ENCODE assay signal across 9 cellular contexts in genomic region chr11:8033312-8033715, GRCh38. TPM values are rescaled to one million over a fixed set of nuclear protein-coding genes. Genes with fewer than 3 reads are reported as not detected.
DNase-seq lines count a peak whose midpoint lies in the region; ATAC-seq and TF ChIP-seq lines count a peak whose summit lies in the region.
"Had no signal": no experiment of that assay in that cellular context is flagged by ENCODE, and none has a peak within 500 bp of the region (broad histone marks: within the 10 kb centered on the region; RNA-seq: fewer than 3 reads in every experiment).

No MANE protein-coding gene starts in this region.

- H3K4me3 ChIP-seq in coronary artery (no peak overlapping the region), lower leg skin (ENCODE audit: low read depth, poor library complexity, severe bottlenecking) (no peak overlapping the region)

- H3K4me3 Mint-ChIP-seq in activated CD4-positive, alpha-beta T cell treated with anti-CD3 and anti-CD28 coated beads for 36 hours = no peak overlapping the region

- no peak overlapping the region for H3K27ac Mint-ChIP-seq in activated CD4-positive, alpha-beta T cell treated with anti-CD3 and anti-CD28 coated beads for 36 hours

- POLR2A ChIA-PET in activated CD4-positive, alpha-beta T cell treated with anti-CD3 and anti-CD28 coated beads for 36 hours (lab: Charles Lee) = no interaction called here

- peak; percentile 93 for TF ChIP-seq CTCF in coronary artery (IDR thresholded peaks at IDR 0.05)
- peak in 1 of 3 donors; percentile 90 for TF ChIP-seq CTCF in lower leg skin (IDR thresholded peaks at IDR 0.05)

- peak; percentile 91 for ATAC-seq in HG02981 (IDR thresholded peaks at IDR 0.05; ENCODE audit: unreplicated experiment)
- peak; percentile 80 for ATAC-seq in activated CD4-positive, alpha-beta T cell treated with anti-CD3 and anti-CD28 coated beads for 36 hours

- H3K27me3 Mint-ChIP-seq in activated CD4-positive, alpha-beta T cell treated with anti-CD3 and anti-CD28 coated beads for 36 hours = peaks cover 20% of the 10 kb centered on the region

- 7 to 10% methylated on average over 9 of the region's 9 CpGs for WGBS in lower leg skin, 2 donors

- CTCF ChIA-PET in activated CD4-positive, alpha-beta T cell treated with anti-CD3 and anti-CD28 coated beads for 36 hours (lab: Charles Lee) = interaction anchor here (0.5 to 8.3 kb wide), 32 partner anchors 9 to 534 kb away, joined by 3 to 86 read pairs (median 5); partner anchors contain the start of gene EIF3F

- DNase-seq in SIG-M5 treated with dmso at 0.1 percent for 504 hours (lab: John Stamatoyannopoulos, UW; ENCODE audit: unreplicated experiment) (peak; percentile 44), SIG-M5 (lab: John Stamatoyannopoulos, UW) (no peak), NCI-H2227 treated with DMSO at 0.1 percent for 48 hours (lab: John Stamatoyannopoulos, UW) (peak; percentile 74), coronary artery (ENCODE audit: low spot score) (peak; percentile 81), lower leg skin (ENCODE audit: low spot score in 2 of 2) (peak; percentile 62 to 94)
- peak; percentile 73 for DNase-seq in activated CD4-positive, alpha-beta T cell treated with anti-CD3 and anti-CD28 coated beads for 36 hours
- peak; percentile 21 to 40 (median 32) for DNase-seq in stimulated activated CD4-positive, alpha-beta T cell treated with anti-CD3 and anti-CD28 coated beads, TNF-alpha, amount 100 ng/mL, for 48 hours (ENCODE audit: low read depth in 3 of 3)

- TF ChIP-seq POLR2A in lower leg skin (IDR thresholded peaks at IDR 0.05) = no peak

- no peak overlapping the region for H3K27ac ChIP-seq in coronary artery
- H3K27ac ChIP-seq: neutrophil had no signal

- H3K36me3 Mint-ChIP-seq in activated CD4-positive, alpha-beta T cell treated with anti-CD3 and anti-CD28 coated beads for 36 hours (ENCODE audit: low read depth) = no peaks in the 10 kb centered on the region

- intact Hi-C loops in activated CD4-positive, alpha-beta T cell treated with anti-CD3 and anti-CD28 coated beads for 36 hours (cut with DNase I, micrococcal nuclease) = loop anchor here (1.0 to 2.0 kb wide), 6 partner anchors 27 to 66 kb away; no protein-coding TSS in a partner anchor
- intact Hi-C loops in lower leg skin (cut with DNase I; ENCODE audit: low total_unique reads) = loop anchor here (10.0 kb wide), 1 partner anchor 61 kb away; no protein-coding TSS in a partner anchor

- H3K4me1 Mint-ChIP-seq in activated CD4-positive, alpha-beta T cell treated with anti-CD3 and anti-CD28 coated beads for 36 hours = peaks cover 2% of the 10 kb centered on the region

- H3K9me3 Mint-ChIP-seq in activated CD4-positive, alpha-beta T cell treated with anti-CD3 and anti-CD28 coated beads for 36 hours (ENCODE audit: low read depth) = no peaks in the 10 kb centered on the region

RNA-seq across cellular contexts. Expression of gene EIF3F, which starts 46.2 kb away (rescaled TPM):
- 100 to 1,000 TPM; 270 to 289 TPM for total RNA-seq in activated CD4-positive, alpha-beta T cell treated with anti-CD3 and anti-CD28 coated beads for 36 hours
- total RNA-seq in lower leg skin = 100 to 1,000 TPM; 316 to 432 (median 384) TPM

RNA-seq across cellular contexts. Expression of gene TUB, which starts 47.7 kb away (rescaled TPM):
- under 1 TPM; 0.33 to 0.48 TPM for total RNA-seq in activated CD4-positive, alpha-beta T cell treated with anti-CD3 and anti-CD28 coated beads for 36 hours
- total RNA-seq in lower leg skin = 1 to 10 TPM; 1.2 to 4.8 (median 2.5) TPM
